Comparison of ENCODE assay signal across 1 cellular context in genomic region chr15:31792611-31793199, GRCh38.
TF ChIP-seq lines count a peak whose summit lies in the region.

No MANE protein-coding gene starts in this region.

TF ChIP-seq in H1, 55 proteins besides CTCF, POLR2A, EP300 and RAD21:
- TF ChIP-seq SIRT6 (IDR thresholded peaks at IDR 0.05; ENCODE audit: low read length) (no peak), CREB1 (IDR thresholded peaks at IDR 0.05) (no peak), E2F6 (IDR thresholded peaks at IDR 0.05) (no peak), POLR2AphosphoS5 (IDR thresholded peaks at IDR 0.05; ENCODE audit: low read depth, low read length) (no peak), TCF12 (IDR thresholded peaks at IDR 0.05; ENCODE audit: low read depth, low read length) (no peak), KDM4A (IDR thresholded peaks at IDR 0.05; ENCODE audit: low read depth, low read length, severe bottlenecking) (no peak), ASH2L (IDR thresholded peaks at IDR 0.05; ENCODE audit: low read length) (no peak)
